ENCODE assay signal across 16 cellular contexts in the genomic region with DNA sequence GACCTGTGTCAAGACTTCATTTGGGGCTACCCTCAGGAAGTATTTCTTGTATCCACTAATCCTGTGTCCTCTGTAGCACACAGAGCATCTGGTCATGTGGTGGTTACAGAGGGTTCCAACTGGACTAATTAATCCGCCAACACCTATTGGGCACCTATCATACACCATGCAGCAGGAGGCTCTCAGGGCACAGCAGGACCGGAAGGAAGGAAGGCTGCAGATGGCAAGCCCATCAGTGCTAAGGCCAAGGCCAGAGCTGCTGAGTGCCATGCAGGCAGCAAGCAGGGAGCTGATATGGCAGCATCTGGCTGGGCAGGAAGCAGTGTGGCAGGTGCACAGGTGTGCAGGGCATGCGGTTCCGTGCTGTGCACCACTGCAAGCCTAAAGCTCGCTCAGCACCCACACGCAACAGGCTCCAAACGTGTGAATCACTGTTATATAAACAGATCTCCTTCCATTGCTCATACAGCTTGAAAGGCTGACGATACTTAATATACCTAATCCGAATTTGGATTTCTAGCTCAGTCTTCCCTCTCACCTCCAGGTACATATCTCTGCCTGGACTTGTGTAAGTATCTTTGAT.
A peak's percentile ranks its signal among the peaks of the same experiment; 100 is the strongest.
DNase-seq lines count a peak whose midpoint lies in the region; ATAC-seq and TF ChIP-seq lines count a peak whose summit lies in the region.
"Had no signal": no experiment of that assay in that cellular context is flagged by ENCODE, and none has a peak within 500 bp of the region (broad histone marks: within the 10 kb centered on the region; RNA-seq: fewer than 3 reads in every experiment).

No MANE protein-coding gene starts in this region.

- no peaks in the 10 kb centered on the region for H3F3A ChIP-seq in GM23338 (replicated peaks; ENCODE audit: low read depth)

- no peaks in the 10 kb centered on the region for H3K9me3 ChIP-seq in DND-41 (ENCODE audit: insufficient read depth, low read length, severe bottlenecking)
- no peaks in the 10 kb centered on the region for H3K9me3 ChIP-seq in mammary epithelial cell (replicated peaks; ENCODE audit: insufficient read depth, low read length)
- H3K9me3 ChIP-seq: BLaER1 treated with 17β-estradiol and CSF1 and Interleukin-3, amounts not matched to agents 10 nM and 100 nM; prostate gland; thoracic aorta had no signal

- peaks cover under 1% of the 10 kb centered on the region for H3K9me3 Mint-ChIP-seq in progenitor cell of endocrine pancreas (ENCODE audit: low read depth)
- H3K9me3 Mint-ChIP-seq in GM23338, result no peaks in the 10 kb centered on the region; the same call in 2 of the 3 replicates
- H3K9me3 Mint-ChIP-seq: activated T-cell treated with anti-CD3 and anti-CD28 coated beads, Interleukin-2, amount 50 U/mL, for 72 hours; T-helper 2 cell treated with Interferon-gamma antibody and Interleukin-4, amounts not matched to agents 5 μg/mL and 100 μg/mL, for 36 hours had no signal

- H3K27me3 ChIP-seq in DND-41 (ENCODE audit: insufficient read depth, low read length, poor library complexity), result no peaks in the 10 kb centered on the region
- H3K27me3 ChIP-seq in mammary epithelial cell (ENCODE audit: insufficient read depth, low read length), result no peaks in the 10 kb centered on the region
- H3K27me3 ChIP-seq in GM23338 (ENCODE audit: insufficient read depth), result no peaks in the 10 kb centered on the region
- H3K27me3 ChIP-seq: BLaER1 treated with 17β-estradiol and CSF1 and Interleukin-3, amounts not matched to agents 10 nM and 100 nM had no signal

- in situ Hi-C loops in mammary epithelial cell (cut with MboI; ENCODE audit: low sequenced_read_pairs in 2 of 2), result no loop called here

- peak overlapping the region; percentile 39 for H3K9ac ChIP-seq in DND-41 (ENCODE audit: low read depth, low read length)
- H3K9ac ChIP-seq in mammary epithelial cell (ENCODE audit: insufficient read depth, low read length), result no peak overlapping the region
- H3K9ac ChIP-seq: BLaER1 treated with 17β-estradiol and CSF1 and Interleukin-3, amounts not matched to agents 10 nM and 100 nM had no signal

- H3K27me3 Mint-ChIP-seq in progenitor cell of endocrine pancreas, result peaks cover 7% of the 10 kb centered on the region
- H3K27me3 Mint-ChIP-seq in GM23338 (ENCODE audit: insufficient read depth, low read depth, poor library complexity), result peaks cover 6% of the 10 kb centered on the region

- no peak for TF ChIP-seq CTCF in DND-41 (IDR thresholded peaks at IDR 0.05; ENCODE audit: borderline replicate concordance, extremely low read depth, low read length, poor library complexity, severe bottlenecking)
- no peak for TF ChIP-seq CTCF in mammary epithelial cell (conservative IDR thresholded peaks at IDR 0.05 in 1 of 2, IDR thresholded peaks at IDR 0.05 in 1 of 2; ENCODE audit: extremely low read depth in 1 of 2, insufficient read depth in 1 of 2, low read depth in 1 of 2, low read length in 2 of 2)
- no peak for TF ChIP-seq CTCF in progenitor cell of endocrine pancreas (IDR thresholded peaks at IDR 0.05; ENCODE audit: unreplicated experiment)
- no peak for TF ChIP-seq CTCF in GM23338 (conservative IDR thresholded peaks at IDR 0.05; ENCODE audit: low read depth in 2 of 2)

- dilution Hi-C loops in mammary epithelial cell (cut with HindIII; ENCODE audit: low sequenced_read_pairs), result no loop called here

- H3K4me1 Mint-ChIP-seq in progenitor cell of endocrine pancreas (ENCODE audit: low read depth), result peaks cover 2% of the 10 kb centered on the region
- peaks cover 10% of the 10 kb centered on the region for H3K4me1 Mint-ChIP-seq in GM23338

- H3K36me3 ChIP-seq in DND-41 (ENCODE audit: insufficient read depth, low read length) (no peaks in the 10 kb centered on the region), mammary epithelial cell (ENCODE audit: insufficient read depth, low read length) (no peaks in the 10 kb centered on the region), GM23338 (ENCODE audit: insufficient read depth) (no peaks in the 10 kb centered on the region)
- H3K36me3 ChIP-seq: BLaER1 treated with 17β-estradiol and CSF1 and Interleukin-3, amounts not matched to agents 10 nM and 100 nM; prostate gland; thoracic aorta had no signal

- H3K36me3 Mint-ChIP-seq in progenitor cell of endocrine pancreas (ENCODE audit: insufficient read depth), result no peaks in the 10 kb centered on the region
- H3K36me3 Mint-ChIP-seq in GM23338 (ENCODE audit: low read depth), result peaks cover 2% of the 10 kb centered on the region; the same call in 2 of the 3 replicates

- CTCF ChIA-PET in mammary epithelial cell (lab: Charles Lee; ENCODE audit: low non-redundant PET), result interaction anchor here (0.5 to 1.0 kb wide), 2 partner anchors 62 to 351 kb away, joined by 3 to 4 read pairs; no protein-coding TSS in a partner anchor

- H2AFZ ChIP-seq in DND-41 (ENCODE audit: low read depth, low read length) (no peak overlapping the region), mammary epithelial cell (ENCODE audit: low read depth, low read length) (peak overlapping the region; percentile 11), GM23338 (no peak overlapping the region)

- H3K27ac ChIP-seq in DND-41 (ENCODE audit: low read length) (peak overlapping the region; percentile 92), mammary epithelial cell (ENCODE audit: insufficient read depth, low read depth, low read length) (peak overlapping the region; percentile 58), GM23338 (ENCODE audit: low read depth) (no peak overlapping the region)
- H3K27ac ChIP-seq: BLaER1 treated with 17β-estradiol and CSF1 and Interleukin-3, amounts not matched to agents 10 nM and 100 nM; prostate gland; thoracic aorta had no signal

- H3K4me2 ChIP-seq in DND-41 (ENCODE audit: insufficient read depth, low read length) (peak overlapping the region; percentile 8; the same call in 1 of the 2 replicates), mammary epithelial cell (ENCODE audit: insufficient read depth, low read depth, low read length) (peak overlapping the region; percentile 61), GM23338 (no peak overlapping the region)

- H3K4me1 ChIP-seq in DND-41 (ENCODE audit: insufficient read depth, low read length) (peaks cover 44% of the 10 kb centered on the region), mammary epithelial cell (ENCODE audit: insufficient read depth, low read length) (peaks cover 50% of the 10 kb centered on the region), GM23338 (ENCODE audit: insufficient read depth) (no peaks in the 10 kb centered on the region)
- H3K4me1 ChIP-seq: prostate gland had no signal

- H3K9me2 ChIP-seq in GM23338 (ENCODE audit: insufficient read depth), result no peaks in the 10 kb centered on the region

- H3K27ac Mint-ChIP-seq in progenitor cell of endocrine pancreas (peak overlapping the region; percentile 54), GM23338 (no peak overlapping the region)
- H3K27ac Mint-ChIP-seq: activated T-cell treated with anti-CD3 and anti-CD28 coated beads, Interleukin-2, amount 50 U/mL, for 72 hours; T-helper 2 cell treated with Interferon-gamma antibody and Interleukin-4, amounts not matched to agents 5 μg/mL and 100 μg/mL, for 36 hours had no signal

- no peak overlapping the region for H3K4me3 ChIP-seq in DND-41 (ENCODE audit: low read depth in 1 of 2, low read length in 2 of 2)
- no peak overlapping the region for H3K4me3 ChIP-seq in mammary epithelial cell (replicated peaks in 1 of 3; ENCODE audit: insufficient read depth in 1 of 3, low read depth in 2 of 3, low read length in 3 of 3)
- H3K4me3 ChIP-seq in GM23338, result no peak overlapping the region
- H3K4me3 ChIP-seq: BLaER1 treated with 17β-estradiol and CSF1 and Interleukin-3, amounts not matched to agents 10 nM and 100 nM; prostate gland; thoracic aorta had no signal

- H4K20me1 ChIP-seq in DND-41 (ENCODE audit: insufficient read depth, low read length) (no peaks in the 10 kb centered on the region), mammary epithelial cell (ENCODE audit: insufficient read depth, low read length) (no peaks in the 10 kb centered on the region), GM23338 (replicated peaks; ENCODE audit: insufficient read depth) (no peaks in the 10 kb centered on the region)

- no TSS peak for BruUV-seq in mammary epithelial cell (replicated peaks; lab: Mats Ljungman, UMichigan)

- DNase-seq in DND-41 (no peak), NCI-H1417 (lab: John Stamatoyannopoulos, UW) (peak in 2 of 3 experiments; percentile 63 to 85), mammary epithelial cell (peak; percentile 89), progenitor cell of endocrine pancreas (ENCODE audit: low spot score, unreplicated experiment) (no peak), GM23338 (ENCODE audit: low spot score) (no peak), T1000 (lab: John Stamatoyannopoulos, UW) (no peak), COLO829 (ENCODE audit: low spot score) (no peak)
- DNase-seq: activated CD4-positive, alpha-beta T cell treated with anti-CD3 and anti-CD28 coated beads for 48 hours; activated T-cell treated with anti-CD3 and anti-CD28 coated beads, Interleukin-2, amount 50 U/mL, for 72 hours; glutamatergic neuron; kidney glomerular epithelial cell; NCI-H226 had no signal

- 7% methylated on average over 9 of the region's 9 CpGs for WGBS in mammary epithelial cell (ENCODE audit: low coverage, missing lambda C conversion rate)

- ATAC-seq in DND-41 (ENCODE audit: insufficient read depth, low read depth), result 0 out of 3 replicates have a peak, but pooled peaks have one; percentile 22
- no peak for ATAC-seq in GM23338
- ATAC-seq: activated T-cell treated with anti-CD3 and anti-CD28 coated beads, Interleukin-2, amount 50 U/mL, for 72 hours had no signal

- intact Hi-C loops in mammary epithelial cell (cut with micrococcal nuclease), result loop anchor here (1.0 to 5.0 kb wide), 4 partner anchors 41 to 279 kb away; no protein-coding TSS in a partner anchor

- H3K79me2 ChIP-seq in DND-41 (ENCODE audit: insufficient read depth, low read length) (no peaks in the 10 kb centered on the region), mammary epithelial cell (ENCODE audit: insufficient read depth, low read length) (no peaks in the 10 kb centered on the region), GM23338 (replicated peaks; ENCODE audit: insufficient read depth) (no peaks in the 10 kb centered on the region)

- no peak overlapping the region for H3K4me3 Mint-ChIP-seq in progenitor cell of endocrine pancreas (ENCODE audit: low read depth)
- no peak overlapping the region for H3K4me3 Mint-ChIP-seq in GM23338
- H3K4me3 Mint-ChIP-seq: activated T-cell treated with anti-CD3 and anti-CD28 coated beads, Interleukin-2, amount 50 U/mL, for 72 hours; T-helper 2 cell treated with Interferon-gamma antibody and Interleukin-4, amounts not matched to agents 5 μg/mL and 100 μg/mL, for 36 hours had no signal

TF ChIP-seq in GM23338, 12 proteins besides CTCF, POLR2A, EP300 and RAD21 (continues in another document):
- TF ChIP-seq CREB1 (CRISPR knock-in tag; IDR thresholded peaks at IDR 0.05; ENCODE audit: low read depth), result no peak
- TF ChIP-seq STAT1 (IDR thresholded peaks at IDR 0.05; ENCODE audit: unreplicated experiment), result no peak

Comparison
In these comparisons a context has a peak if more than half of its experiments do, and no peak if none do; other contexts are left out.
1. DNase-seq: peak in NCI-H1417 (2 of 3) and mammary epithelial cell (single experiment); none in DND-41 (single experiment), progenitor cell of endocrine pancreas (single experiment), GM23338 (single experiment), T1000 (single experiment) and COLO829 (single experiment).